Comparison of ENCODE assay signal across 8 cellular contexts in genomic region chr21:46253610-46254124, GRCh38. TPM values are rescaled to one million over a fixed set of nuclear protein-coding genes. Genes with fewer than 3 reads are reported as not detected.
DNase-seq lines count a peak whose midpoint lies in the region; ATAC-seq and TF ChIP-seq lines count a peak whose summit lies in the region.

No MANE protein-coding gene starts in this region.

- no peaks in the 10 kb centered on the region for H3K27me3 Mint-ChIP-seq in activated T-helper 2 cell treated with anti-CD3 and anti-CD28 coated beads, Interferon-gamma antibody, Interleukin-2, Interleukin-4, amounts not matched to agents 10 μg/mL and 5 μg/mL and 100 μg/mL, durations not matched to agents 14 hours and 24 hours and 36 hours (ENCODE audit: low read depth)

- H3K36me3 Mint-ChIP-seq in activated T-helper 2 cell treated with anti-CD3 and anti-CD28 coated beads, Interferon-gamma antibody, Interleukin-2, Interleukin-4, amounts not matched to agents 10 μg/mL and 5 μg/mL and 100 μg/mL, durations not matched to agents 14 hours and 24 hours and 36 hours (ENCODE audit: low read depth), result peaks cover 85% of the 10 kb centered on the region

- H3K36me3 ChIP-seq in tibial artery, result peaks cover 92 to 100% (median 98%) of the 10 kb centered on the region in 3 donors
- peaks cover 41 to 100% (median 45%) of the 10 kb centered on the region in 3 donors for H3K36me3 ChIP-seq in esophagus squamous epithelium

- DNase-seq in activated T-helper 2 cell treated with anti-CD3 and anti-CD28 coated beads, Interferon-gamma antibody, Interleukin-2, Interleukin-4, amounts not matched to agents 10 μg/mL and 5 μg/mL and 100 μg/mL, durations not matched to agents 14 hours and 24 hours and 36 hours (ENCODE audit: low spot score), result peak; percentile 63
- DNase-seq in stimulated activated CD4-positive, alpha-beta T cell treated with anti-CD3 and anti-CD28 coated beads, Interleukin-12 subunit alpha, Interleukin-12 subunit beta, amount 100 ng/mL, for 4 hours, result peak; percentile 23
- DNase-seq in tibial artery, result no peak
- no peak for DNase-seq in esophagus squamous epithelium (lab: John Stamatoyannopoulos, UW)
- no peak for DNase-seq in DMS53 treated with DMSO at 0.1 percent for 48 hours (lab: John Stamatoyannopoulos, UW; ENCODE audit: unreplicated experiment)

- 61 to 73% methylated on average over 7 to 8 of the region's 8 CpGs for WGBS in esophagus squamous epithelium, 2 donors

- H3K9me3 ChIP-seq in tibial artery (no peaks in the 10 kb centered on the region), esophagus squamous epithelium (no peaks in the 10 kb centered on the region)

- H3K27me3 ChIP-seq in tibial artery (no peaks in the 10 kb centered on the region), esophagus squamous epithelium (no peaks in the 10 kb centered on the region)

- H3K9me3 Mint-ChIP-seq in activated T-helper 2 cell treated with anti-CD3 and anti-CD28 coated beads, Interferon-gamma antibody, Interleukin-2, Interleukin-4, amounts not matched to agents 10 μg/mL and 5 μg/mL and 100 μg/mL, durations not matched to agents 14 hours and 24 hours and 36 hours, result no peaks in the 10 kb centered on the region

- H3K4me1 Mint-ChIP-seq in activated T-helper 2 cell treated with anti-CD3 and anti-CD28 coated beads, Interferon-gamma antibody, Interleukin-2, Interleukin-4, amounts not matched to agents 10 μg/mL and 5 μg/mL and 100 μg/mL, durations not matched to agents 14 hours and 24 hours and 36 hours (ENCODE audit: low read depth), result peaks cover 26% of the 10 kb centered on the region

- in situ Hi-C loops in GM18951 (cut with MboI; ENCODE audit: low sequenced_read_pairs, unreplicated experiment), result no loop called here

- ATAC-seq in HG03442 (IDR thresholded peaks at IDR 0.05; ENCODE audit: unreplicated experiment) (peak; percentile 64), HG03457 (IDR thresholded peaks at IDR 0.05; ENCODE audit: unreplicated experiment) (no peak)

- peak overlapping the region; percentile 85 for H3K27ac Mint-ChIP-seq in activated T-helper 2 cell treated with anti-CD3 and anti-CD28 coated beads, Interferon-gamma antibody, Interleukin-2, Interleukin-4, amounts not matched to agents 10 μg/mL and 5 μg/mL and 100 μg/mL, durations not matched to agents 14 hours and 24 hours and 36 hours

- TF ChIP-seq CTCF in tibial artery (IDR thresholded peaks at IDR 0.05) (no peak), esophagus squamous epithelium (IDR thresholded peaks at IDR 0.05) (no peak)

- peak overlapping the region; percentile 46 for H3K4me3 Mint-ChIP-seq in activated T-helper 2 cell treated with anti-CD3 and anti-CD28 coated beads, Interferon-gamma antibody, Interleukin-2, Interleukin-4, amounts not matched to agents 10 μg/mL and 5 μg/mL and 100 μg/mL, durations not matched to agents 14 hours and 24 hours and 36 hours (ENCODE audit: low read depth)

- H3K27ac ChIP-seq in tibial artery (no peak overlapping the region), esophagus squamous epithelium (no peak overlapping the region)

- H3K4me1 ChIP-seq in tibial artery (no peaks in the 10 kb centered on the region), esophagus squamous epithelium (no peaks in the 10 kb centered on the region)

- H3K4me3 ChIP-seq in tibial artery, result no peak overlapping the region
- no peak overlapping the region for H3K4me3 ChIP-seq in esophagus squamous epithelium

- intact Hi-C loops in activated T-helper 2 cell treated with anti-CD3 and anti-CD28 coated beads, Interferon-gamma antibody, Interleukin-2, Interleukin-4, amounts not matched to agents 10 μg/mL and 5 μg/mL and 100 μg/mL, durations not matched to agents 14 hours and 24 hours and 36 hours (cut with micrococcal nuclease), result no loop called here
- intact Hi-C loops in tibial artery (cut with DNase I; ENCODE audit: low total_unique reads), result no loop called here
- intact Hi-C loops in esophagus squamous epithelium (cut with DNase I), result no loop called here

- TF ChIP-seq POLR2A in GM18951 (IDR thresholded peaks at IDR 0.05; ENCODE audit: extremely low read depth, insufficient read depth, insufficient read length) (peak; percentile 32), esophagus squamous epithelium (IDR thresholded peaks at IDR 0.05) (no peak)

RNA-seq across cellular contexts. Expression of gene LSS, which starts 25.1 kb away (rescaled TPM):
- total RNA-seq in activated T-helper 2 cell treated with anti-CD3 and anti-CD28 coated beads, Interferon-gamma antibody, Interleukin-2, Interleukin-4, amounts not matched to agents 10 μg/mL and 5 μg/mL and 100 μg/mL, durations not matched to agents 14 hours and 24 hours and 36 hours, result 28.5 and 30.5 TPM in 2 replicates
- total RNA-seq in esophagus squamous epithelium, result 100 to 1,000 TPM in 3 of 4 donors, 10 to 100 TPM in 1; 55.5 to 131 (median 115) TPM

RNA-seq across cellular contexts. Expression of gene MCM3AP, which starts 31.7 kb away (rescaled TPM):
- total RNA-seq in activated T-helper 2 cell treated with anti-CD3 and anti-CD28 coated beads, Interferon-gamma antibody, Interleukin-2, Interleukin-4, amounts not matched to agents 10 μg/mL and 5 μg/mL and 100 μg/mL, durations not matched to agents 14 hours and 24 hours and 36 hours, result 123 and 138 TPM in 2 replicates
- 10 to 100 TPM; 31.3 to 72.7 (median 63.2) TPM for total RNA-seq in esophagus squamous epithelium

RNA-seq across cellular contexts. Expression of gene YBEY, which starts 32.5 kb away (rescaled TPM):
- total RNA-seq in activated T-helper 2 cell treated with anti-CD3 and anti-CD28 coated beads, Interferon-gamma antibody, Interleukin-2, Interleukin-4, amounts not matched to agents 10 μg/mL and 5 μg/mL and 100 μg/mL, durations not matched to agents 14 hours and 24 hours and 36 hours, result 14.4 and 15.3 TPM in 2 replicates
- total RNA-seq in esophagus squamous epithelium, result 10 to 100 TPM in 3 of 4 donors, 1 to 10 TPM in 1; 4.7 to 17.9 (median 11.7) TPM

Comparison
In these comparisons a context has a peak if more than half of its experiments do, and no peak if none do; other contexts are left out.
1. DNase-seq: peak in activated T-helper 2 cell treated with anti-CD3 and anti-CD28 coated beads, Interferon-gamma antibody, Interleukin-2, Interleukin-4, amounts not matched to agents 10 μg/mL and 5 μg/mL and 100 μg/mL, durations not matched to agents 14 hours and 24 hours and 36 hours (single experiment) and stimulated activated CD4-positive, alpha-beta T cell treated with anti-CD3 and anti-CD28 coated beads, Interleukin-12 subunit alpha, Interleukin-12 subunit beta, amount 100 ng/mL, for 4 hours (single experiment); none in tibial artery (0 of 2), esophagus squamous epithelium (single experiment) and DMS53 treated with DMSO at 0.1 percent for 48 hours (single experiment).